8 cellular contexts compared by ENCODE assay signal in the genomic region with DNA sequence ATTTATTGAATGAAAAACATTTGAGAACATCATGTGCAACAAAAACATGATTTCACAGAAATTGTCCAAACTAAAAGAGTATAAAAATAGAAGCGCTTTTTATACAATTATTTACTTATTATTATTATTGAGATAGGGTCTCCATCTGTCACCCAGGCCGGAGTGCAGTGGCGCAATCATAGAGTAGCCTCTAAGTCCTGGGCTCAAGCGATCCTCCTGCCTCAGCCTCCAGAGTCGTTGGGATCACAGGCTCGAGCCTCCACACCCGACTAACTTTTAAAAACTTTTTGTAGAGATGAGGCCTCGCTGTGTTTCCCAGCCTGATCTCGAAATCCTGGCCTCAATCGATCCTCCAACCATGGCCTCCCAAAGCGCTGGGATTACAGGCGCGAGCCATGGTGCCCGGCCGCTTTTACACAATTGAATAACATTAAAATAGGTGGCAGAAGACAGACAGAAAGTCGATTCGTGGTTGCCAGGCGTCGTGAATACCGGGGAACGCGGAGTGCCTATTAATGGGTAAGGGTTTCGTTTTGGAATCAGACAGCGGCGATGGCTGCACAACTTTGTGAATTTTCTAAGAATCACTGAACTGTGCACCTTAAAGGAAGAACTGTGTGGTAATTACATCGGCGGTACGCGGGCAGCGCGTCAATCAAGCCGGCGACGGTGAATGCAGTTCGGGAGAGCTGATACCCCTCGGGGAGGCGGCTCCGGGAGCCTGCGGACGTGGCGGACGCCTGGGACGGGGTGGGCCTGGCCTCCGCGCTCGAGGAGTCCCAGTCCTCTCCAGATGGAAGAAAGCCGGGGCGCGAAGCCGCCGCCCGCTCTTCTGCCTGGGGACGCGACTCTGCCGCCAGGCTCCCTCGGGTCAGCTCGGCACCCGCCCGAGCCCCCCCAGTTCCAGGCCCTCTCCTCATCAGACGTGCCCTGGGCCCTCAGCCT. TPM values are rescaled to one million over a fixed set of nuclear protein-coding genes. Genes with fewer than 3 reads are reported as not detected.
DNase-seq lines count a peak whose midpoint lies in the region; ATAC-seq and TF ChIP-seq lines count a peak whose summit lies in the region.

No MANE protein-coding gene starts in this region.

- no peak overlapping the region; the same call in 1 of the 2 replicates for H3K27ac ChIP-seq in PC-3 (ENCODE audit: low read length)
- peak overlapping the region; percentile 71 for H3K27ac ChIP-seq in parathyroid adenoma
- peak overlapping the region; percentile 91 for H3K27ac ChIP-seq in vagina

- POLR2A ChIA-PET in BJ (lab: Charles Lee) (no interaction called here), PC-3 (lab: Charles Lee; ENCODE audit: unreplicated experiment) (interaction anchor here (0.6 kb wide), 1 partner anchor 70 kb away, joined by 3 read pairs; no protein-coding TSS in a partner anchor)

- peaks cover 23% of the 10 kb centered on the region for H3K4me1 Mint-ChIP-seq in glutamatergic neuron (ENCODE audit: low read depth, unreplicated experiment)

- ATAC-seq in GM19025 (IDR thresholded peaks at IDR 0.05; ENCODE audit: low read depth, unreplicated experiment) (peak; percentile 35), HG03196 (IDR thresholded peaks at IDR 0.05; ENCODE audit: unreplicated experiment) (peak; percentile 37), PC-3 (peak; percentile 63)

- TF ChIP-seq CTCF in BJ (IDR thresholded peaks at IDR 0.05; ENCODE audit: insufficient read depth, low read depth, low read length) (no peak), PC-3 (conservative IDR thresholded peaks at IDR 0.05; ENCODE audit: low read depth, low read length) (no peak), glutamatergic neuron (IDR thresholded peaks at IDR 0.05; ENCODE audit: partially characterized antibody, unreplicated experiment) (no peak), parathyroid adenoma (IDR thresholded peaks at IDR 0.05) (no peak), vagina (IDR thresholded peaks at IDR 0.05) (no peak)

- peak overlapping the region; percentile 98 for H3K4me2 ChIP-seq in PC-3 (ENCODE audit: low read length)
- peak overlapping the region; percentile 70 for H3K4me2 ChIP-seq in parathyroid adenoma (ENCODE audit: low read length)

- H3K4me3 Mint-ChIP-seq in glutamatergic neuron (ENCODE audit: unreplicated experiment), result peak overlapping the region; percentile 96

- DNase-seq in BJ (ENCODE audit: low read depth) (no peak), PC-3 (peak; percentile 42), glutamatergic neuron (peak; percentile 74), vagina (ENCODE audit: extremely low spot score in 2 of 2) (no peak)
- peak; percentile 22 for DNase-seq in activated gamma-delta T cell treated with anti-CD3 and anti-CD28 coated beads, Interleukin-2, amount 50 U/mL, for 16 hours (ENCODE audit: low read depth)

- H4K20me1 ChIP-seq in PC-3 (ENCODE audit: low read length), result peaks cover 26% of the 10 kb centered on the region

- peaks cover 5% of the 10 kb centered on the region for H3K9me3 Mint-ChIP-seq in glutamatergic neuron (ENCODE audit: unreplicated experiment)

- H3K36me3 ChIP-seq in BJ (ENCODE audit: control insufficient read depth, insufficient read depth, low read length) (no peaks in the 10 kb centered on the region), PC-3 (ENCODE audit: low read depth, low read length) (no peaks in the 10 kb centered on the region), parathyroid adenoma (ENCODE audit: control insufficient read depth, insufficient read depth, low read length) (no peaks in the 10 kb centered on the region), vagina (no peaks in the 10 kb centered on the region)

- peaks cover 20% of the 10 kb centered on the region for H3K4me1 ChIP-seq in PC-3 (ENCODE audit: insufficient read depth, low read length)
- H3K4me1 ChIP-seq in parathyroid adenoma, result peaks cover 7% of the 10 kb centered on the region
- H3K4me1 ChIP-seq in vagina, result peaks cover 43% of the 10 kb centered on the region

- H3K27ac Mint-ChIP-seq in glutamatergic neuron (ENCODE audit: unreplicated experiment), result peak overlapping the region; percentile 93

- H3K27me3 Mint-ChIP-seq in glutamatergic neuron (ENCODE audit: unreplicated experiment), result peaks cover 9% of the 10 kb centered on the region

- peak overlapping the region; percentile 89 for H2AFZ ChIP-seq in PC-3 (ENCODE audit: low read length)
- peak overlapping the region; percentile 72 for H2AFZ ChIP-seq in parathyroid adenoma

- H3K27me3 ChIP-seq in BJ (ENCODE audit: control insufficient read depth, insufficient read depth, low read length) (no peaks in the 10 kb centered on the region), PC-3 (ENCODE audit: low read length) (no peaks in the 10 kb centered on the region), parathyroid adenoma (ENCODE audit: control insufficient read depth, insufficient read depth, low read length) (no peaks in the 10 kb centered on the region), vagina (no peaks in the 10 kb centered on the region)

- H3K79me2 ChIP-seq in PC-3 (ENCODE audit: low read length) (peaks cover 53% of the 10 kb centered on the region), parathyroid adenoma (peaks cover 30% of the 10 kb centered on the region)

- intact Hi-C loops in PC-3 (cut with micrococcal nuclease) (no loop called here), vagina (cut with DNase I) (no loop called here)

- TSS peak; percentile 37 for BruUV-seq in PC-3 (replicated peaks; lab: Mats Ljungman, UMichigan)

- TF ChIP-seq POLR2A in vagina (IDR thresholded peaks at IDR 0.05), result no peak

- H3K9me3 ChIP-seq in PC-3 (ENCODE audit: low read length) (no peaks in the 10 kb centered on the region), parathyroid adenoma (ENCODE audit: control insufficient read depth, low read length) (no peaks in the 10 kb centered on the region), vagina (no peaks in the 10 kb centered on the region)

- H3K9ac ChIP-seq in PC-3 (ENCODE audit: low read length) (peak overlapping the region; percentile 82), parathyroid adenoma (peak overlapping the region; percentile 42)

- no peaks in the 10 kb centered on the region for H3F3A ChIP-seq in PC-3 (ENCODE audit: low read length, unreplicated experiment)

- no peaks in the 10 kb centered on the region for H3K36me3 Mint-ChIP-seq in glutamatergic neuron (ENCODE audit: unreplicated experiment)

- H3K4me3 ChIP-seq in BJ (ENCODE audit: low read depth, low read length) (peak overlapping the region; percentile 68), PC-3 (ENCODE audit: low read length) (peak overlapping the region; percentile 99), parathyroid adenoma (ENCODE audit: low read depth, low read length) (peak overlapping the region; percentile 61), vagina (peak overlapping the region; percentile 84 to 90)

- CTCF ChIA-PET in BJ (lab: Yijun Ruan, JAX), result interaction anchor here (0.7 to 1.5 kb wide), 5 partner anchors 13 to 107 kb away, joined by 3 to 6 read pairs (median 3); no protein-coding TSS in a partner anchor
- CTCF ChIA-PET in PC-3 (lab: Charles Lee), result no interaction called here

- H3K9me2 ChIP-seq in PC-3 (replicated peaks; ENCODE audit: low read length), result no peaks in the 10 kb centered on the region

RNA-seq across cellular contexts. Expression of gene TBC1D20, which starts 0.8 kb away (rescaled TPM):
- 46.1 and 63.7 TPM in 2 replicates for polyA plus RNA-seq in BJ (2011; rRNA removed)
- 49.8 and 70.2 TPM in 2 replicates for polyA minus RNA-seq in BJ (2011; rRNA and poly(A)+ RNA removed)
- 24.2 and 26.3 TPM in 2 replicates for total RNA-seq in PC-3 (2014; rRNA removed)
- 39.6 TPM for total RNA-seq in glutamatergic neuron (ENCODE audit: unreplicated experiment)
- 30.9 TPM for total RNA-seq in vagina

RNA-seq across cellular contexts. Expression of gene RBCK1, which starts 53.4 kb away (rescaled TPM):
- polyA plus RNA-seq in BJ (2011; rRNA removed), result 86.6 and 130 TPM in 2 replicates
- polyA minus RNA-seq in BJ (2011; rRNA and poly(A)+ RNA removed), result 46.3 and 75.4 TPM in 2 replicates
- total RNA-seq in PC-3 (2014; rRNA removed) (115 and 137 TPM in 2 replicates), glutamatergic neuron (ENCODE audit: unreplicated experiment) (97.6 TPM), vagina (67.0 TPM)

Comparison
In these comparisons a context has a peak if more than half of its experiments do, and no peak if none do; other contexts are left out.
1. DNase-seq: peak in PC-3 (single experiment), activated gamma-delta T cell treated with anti-CD3 and anti-CD28 coated beads, Interleukin-2, amount 50 U/mL, for 16 hours (single experiment) and glutamatergic neuron (single experiment); none in BJ (single experiment) and vagina (0 of 2).
2. Peak in every context shown above with its lines, with median percentiles within 50 percentile points of each other: H3K4me3 ChIP-seq and ATAC-seq.